19 cellular contexts compared by ENCODE assay signal in genomic region chr22:49327411-49327810, GRCh38.
"Had no signal": no experiment of that assay in that cellular context is flagged by ENCODE, and none has a peak within 500 bp of the region (broad histone marks: within the 10 kb centered on the region; RNA-seq: fewer than 3 reads in every experiment).

No MANE protein-coding gene starts in this region.

- H3K9me3 ChIP-seq: psoas muscle, right lobe of liver, vagina had no signal

- H3K36me3 ChIP-seq: cardiac muscle cell, right lobe of liver, tibial nerve, vagina had no signal

- H3K4me1 Mint-ChIP-seq: activated CD4-positive, alpha-beta T cell treated with anti-CD3 and anti-CD28 coated beads for 36 hours; activated naive CD8-positive, alpha-beta T cell treated with anti-CD3 and anti-CD28 coated beads, Interleukin-2, amount 10 ng/mL, durations not matched to agents 7 days and 5 days; neural crest cell; T-cell; WTC11 had no signal

- H3K27me3 Mint-ChIP-seq: activated naive CD8-positive, alpha-beta T cell treated with anti-CD3 and anti-CD28 coated beads, Interleukin-2, amount 10 ng/mL, durations not matched to agents 7 days and 5 days had no signal

- H3K4me2 ChIP-seq: smooth muscle cell had no signal

- H3K36me3 Mint-ChIP-seq: activated naive CD8-positive, alpha-beta T cell treated with anti-CD3 and anti-CD28 coated beads, Interleukin-2, amount 10 ng/mL, durations not matched to agents 7 days and 5 days; WTC11 had no signal

- ATAC-seq: activated CD4-positive, alpha-beta T cell treated with anti-CD3 and anti-CD28 coated beads for 36 hours; psoas muscle; right lobe of liver; SK-N-SH treated with all-trans-retinoic acid at 6 μM for 48 hours; T-cell; WTC11 had no signal

- H3K4me1 ChIP-seq: psoas muscle, right lobe of liver, tibial nerve, vagina had no signal

- DNase-seq: activated CD4-positive, alpha-beta T cell treated with anti-CD3 and anti-CD28 coated beads for 36 hours; activated naive CD4-positive, alpha-beta T cell; activated naive CD8-positive, alpha-beta T cell treated with anti-CD3 and anti-CD28 coated beads, Interleukin-2, amount 10 ng/mL, durations not matched to agents 7 days and 5 days; amygdala; dermis blood vessel endothelial cell; effector memory CD4-positive, alpha-beta T cell; mammary epithelial cell; right lobe of liver; stimulated activated naive CD4-positive, alpha-beta T cell; substantia nigra; T-cell had no signal

- H3K27me3 ChIP-seq: cardiac muscle cell, right lobe of liver, vagina had no signal

- H3K4me3 ChIP-seq: cardiac muscle cell, psoas muscle, right lobe of liver, smooth muscle cell, tibial nerve, vagina had no signal

- H3K4me3 Mint-ChIP-seq: activated CD4-positive, alpha-beta T cell treated with anti-CD3 and anti-CD28 coated beads for 36 hours; activated naive CD8-positive, alpha-beta T cell treated with anti-CD3 and anti-CD28 coated beads, Interleukin-2, amount 10 ng/mL, durations not matched to agents 7 days and 5 days; neural crest cell; T-cell; WTC11 had no signal

- H3K27ac ChIP-seq: cardiac muscle cell, psoas muscle, right lobe of liver, tibial nerve, vagina had no signal

- H3K27ac Mint-ChIP-seq: activated CD4-positive, alpha-beta T cell treated with anti-CD3 and anti-CD28 coated beads for 36 hours; activated naive CD8-positive, alpha-beta T cell treated with anti-CD3 and anti-CD28 coated beads, Interleukin-2, amount 10 ng/mL, durations not matched to agents 7 days and 5 days; T-cell; WTC11 had no signal

- H3K9me3 Mint-ChIP-seq: activated naive CD8-positive, alpha-beta T cell treated with anti-CD3 and anti-CD28 coated beads, Interleukin-2, amount 10 ng/mL, durations not matched to agents 7 days and 5 days had no signal
